ENCODE assay signal across 8 cellular contexts in genomic region chr2:219252900-219253752, GRCh38. TPM values are rescaled to one million over a fixed set of nuclear protein-coding genes. Genes with fewer than 3 reads are reported as not detected.
DNase-seq lines count a peak whose midpoint lies in the region; ATAC-seq and TF ChIP-seq lines count a peak whose summit lies in the region.

TUBA4B (plus strand) TSS chr2:219253243; CDS start chr2:219253408, 165 bp downstream.

- no peaks in the 10 kb centered on the region for H3K36me3 ChIP-seq in kidney epithelial cell (ENCODE audit: control insufficient read depth, insufficient read depth, low read length)

- H3K4me3 ChIP-seq in kidney epithelial cell (ENCODE audit: low read depth, low read length): peak within 1 kb of the TSS; percentile 58

- DNase-seq in AML-193 (lab: John Stamatoyannopoulos, UW) (peak; percentile 39 to 42), HT1080 (ENCODE audit: low read depth) (peak; percentile 85), T-helper 9 cell (peak; percentile 38), caudate nucleus (lab: John Stamatoyannopoulos, UW) (peak in 21 of 61 donors; percentile 13 to 46 (median 31)), kidney epithelial cell (ENCODE audit: low read depth) (no peak)
- peak; percentile 56 for DNase-seq in stimulated activated CD4-positive, alpha-beta T cell treated with anti-CD3 and anti-CD28 coated beads, Interleukin-1b, Interleukin-23, amount 100 ng/mL, for 48 hours

- peaks cover 9% of the 10 kb centered on the region for H3K27me3 ChIP-seq in kidney epithelial cell (ENCODE audit: control insufficient read depth, insufficient read depth, low read length)

- peak within 1 kb of the TSS; percentile 76 for H3K27ac ChIP-seq in caudate nucleus (ENCODE audit: low read depth, low read length)

- ATAC-seq in GM19023 (IDR thresholded peaks at IDR 0.05; ENCODE audit: unreplicated experiment): peak; percentile 14
- no peak for ATAC-seq in HG02970 (IDR thresholded peaks at IDR 0.05; ENCODE audit: low FRiP score, unreplicated experiment)

- TF ChIP-seq CTCF in kidney epithelial cell (IDR thresholded peaks at IDR 0.05; ENCODE audit: insufficient read depth, low read length, poor library complexity, severe bottlenecking): no peak

RNA-seq across cellular contexts. Expression of gene TUBA4B, which starts in this region (rescaled TPM):
- total RNA-seq in HT1080 (2014; rRNA removed; shearing (Covaris generic)): 0.14 TPM in 1 of 2 replicates, not detected in the other
- polyA plus RNA-seq in HT1080 (2015; cell fraction: cytosol; rRNA removed): not detected in 2 replicates
- 0.20 TPM in 1 of 2 replicates, not detected in the other for polyA plus RNA-seq in HT1080 (2015; cell fraction: nucleus; rRNA removed)
- not detected in 2 replicates for total RNA-seq in kidney epithelial cell

Comparison
In these comparisons a context has a peak if more than half of its experiments do, and no peak if none do; other contexts are left out.
1. Peak in DNase-seq in HT1080; RNA of the gene not detected or under 1 TPM.